ENCODE assay signal across 26 cellular contexts in genomic region chr10:38007551-38007950, GRCh38.
"Had no signal": no experiment of that assay in that cellular context is flagged by ENCODE, and none has a peak within 500 bp of the region (broad histone marks: within the 10 kb centered on the region; RNA-seq: fewer than 3 reads in every experiment).

No MANE protein-coding gene starts in this region.

- DNase-seq: activated CD4-positive, alpha-beta memory T cell treated with anti-CD3 and anti-CD28 coated beads for 36 hours; activated CD4-positive, alpha-beta T cell treated with anti-CD3 and anti-CD28 coated beads for 48 hours; activated CD8-positive, alpha-beta memory T cell treated with anti-CD3 and anti-CD28 coated beads, Interleukin-2, amount 50 U/mL, for 48 hours; activated gamma-delta T cell; activated naive CD4-positive, alpha-beta T cell treated with anti-CD3 and anti-CD28 coated beads, Interleukin-2, amount 50 U/mL, for 16 hours; activated T-cell treated with anti-CD3 and anti-CD28 coated beads, Interleukin-2, amount 50 U/mL, for 24 hours; amniotic stem cell; brain microvascular endothelial cell; central memory CD4-positive, alpha-beta T cell; heart right ventricle; kidney glomerular epithelial cell; lower lobe of right lung; mucosa of descending colon; posterior cingulate gyrus; right cardiac atrium; stimulated activated naive CD4-positive, alpha-beta T cell treated with Interleukin-2 at 50 U/mL for 16 hours; T-helper 17 cell; T1000; WERI-Rb-1 had no signal

- H3K36me3 Mint-ChIP-seq: natural killer cell treated with Interleukin-12 subunit alpha and Interleukin-12 subunit beta and Interleukin-15 and Interleukin-18, amount 100 ng/mL, for 72 hours had no signal

- FAIRE-seq: astrocyte, urothelium cell line had no signal

- H3K27ac Mint-ChIP-seq: activated CD4-positive, alpha-beta memory T cell treated with anti-CD3 and anti-CD28 coated beads for 36 hours; activated T-cell treated with anti-CD3 and anti-CD28 coated beads, Interleukin-2, amount 50 U/mL, for 24 hours; natural killer cell treated with Interleukin-12 subunit alpha and Interleukin-12 subunit beta and Interleukin-15 and Interleukin-18, amount 100 ng/mL, for 72 hours; T-helper 17 cell had no signal

- H3K36me3 ChIP-seq: brain microvascular endothelial cell, lower lobe of right lung, tibial nerve had no signal

- ATAC-seq: activated CD4-positive, CD25-positive, alpha-beta regulatory T cell treated with anti-CD3 and anti-CD28 coated beads, Interleukin-2, amount 50 U/mL, for 24 hours; heart right ventricle; left lobe of liver; lower lobe of right lung; mucosa of descending colon; natural killer cell treated with Interleukin-12 subunit alpha and Interleukin-12 subunit beta and Interleukin-15 and Interleukin-18, amount 100 ng/mL, for 72 hours; right cardiac atrium; T-helper 17 cell had no signal

- H3K4me3 Mint-ChIP-seq: activated CD4-positive, alpha-beta memory T cell treated with anti-CD3 and anti-CD28 coated beads for 36 hours; activated T-cell treated with anti-CD3 and anti-CD28 coated beads, Interleukin-2, amount 50 U/mL, for 24 hours; natural killer cell treated with Interleukin-12 subunit alpha and Interleukin-12 subunit beta and Interleukin-15 and Interleukin-18, amount 100 ng/mL, for 72 hours; T-helper 17 cell had no signal

- H3K4me3 ChIP-seq: heart right ventricle, lower lobe of right lung, mucosa of descending colon, tibial nerve had no signal

- H3K27me3 ChIP-seq: brain microvascular endothelial cell, foreskin keratinocyte, heart right ventricle, tibial nerve had no signal

- H3K27ac ChIP-seq: brain microvascular endothelial cell, foreskin keratinocyte, lower lobe of right lung, tibial nerve, WERI-Rb-1 had no signal

- H3K9me3 ChIP-seq: lower lobe of right lung, mucosa of descending colon, tibial nerve had no signal

- H3K27me3 Mint-ChIP-seq: activated CD4-positive, alpha-beta memory T cell treated with anti-CD3 and anti-CD28 coated beads for 36 hours; activated T-cell treated with anti-CD3 and anti-CD28 coated beads, Interleukin-2, amount 50 U/mL, for 24 hours; natural killer cell treated with Interleukin-12 subunit alpha and Interleukin-12 subunit beta and Interleukin-15 and Interleukin-18, amount 100 ng/mL, for 72 hours; T-helper 17 cell had no signal

- H3K9me3 Mint-ChIP-seq: activated CD4-positive, alpha-beta memory T cell treated with anti-CD3 and anti-CD28 coated beads for 36 hours; activated T-cell treated with anti-CD3 and anti-CD28 coated beads, Interleukin-2, amount 50 U/mL, for 24 hours; natural killer cell treated with Interleukin-12 subunit alpha and Interleukin-12 subunit beta and Interleukin-15 and Interleukin-18, amount 100 ng/mL, for 72 hours had no signal
